23 cellular contexts compared by ENCODE assay signal in the genomic region with DNA sequence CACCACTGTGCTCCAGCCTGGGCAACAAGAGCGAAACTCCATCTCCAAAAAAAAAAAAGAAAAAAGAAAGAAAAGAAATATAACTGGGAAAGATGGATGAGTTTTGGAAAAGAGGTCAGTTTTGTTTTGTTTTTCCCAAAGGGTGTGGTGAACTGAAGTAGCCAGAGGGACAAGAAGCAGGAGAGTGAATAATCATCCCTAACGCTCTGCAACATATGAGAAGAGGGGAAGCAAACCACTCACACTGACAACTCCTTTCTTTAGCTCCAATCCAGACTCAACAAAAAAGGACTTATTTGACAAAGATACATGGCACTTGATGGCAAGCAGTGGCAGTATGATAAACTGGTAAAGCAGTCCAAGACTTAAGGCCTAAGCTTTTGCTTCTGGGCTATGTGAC.
DNase-seq lines count a peak whose midpoint lies in the region; ATAC-seq and TF ChIP-seq lines count a peak whose summit lies in the region.
"Had no signal": no experiment of that assay in that cellular context is flagged by ENCODE, and none has a peak within 500 bp of the region (broad histone marks: within the 10 kb centered on the region; RNA-seq: fewer than 3 reads in every experiment).

No MANE protein-coding gene starts in this region.

- intact Hi-C loops in PC-3 (cut with micrococcal nuclease) = loop anchor here (2.0 kb wide), 1 partner anchor 39 kb away; no protein-coding TSS in a partner anchor

- peak overlapping the region; percentile 28 for H3K27ac ChIP-seq in BLaER1
- H3K27ac ChIP-seq in PC-3 (ENCODE audit: low read length) = peak overlapping the region; percentile 60; the same call in 1 of the 2 replicates
- H3K27ac ChIP-seq in fibroblast of lung (ENCODE audit: insufficient read depth, low read length) = no peak overlapping the region
- peak overlapping the region; percentile 9 for H3K27ac ChIP-seq in subcutaneous abdominal adipose tissue (ENCODE audit: low read depth, low read length)
- H3K27ac ChIP-seq: SJCRH30 had no signal

- CTCF ChIA-PET in PC-3 (lab: Charles Lee) = no interaction called here

- H3K9ac ChIP-seq in BLaER1 = no peak overlapping the region
- 0 out of 2 replicates have a peak overlapping the region, but pooled peaks have one; percentile 4 for H3K9ac ChIP-seq in PC-3 (ENCODE audit: low read length)
- no peak overlapping the region for H3K9ac ChIP-seq in fibroblast of lung (ENCODE audit: insufficient read depth, low read length)
- H3K9ac ChIP-seq in subcutaneous abdominal adipose tissue (ENCODE audit: low read length in 5 of 5) = no peak overlapping the region

- H3K4me1 ChIP-seq in BLaER1 = peaks cover 52% of the 10 kb centered on the region
- H3K4me1 ChIP-seq in PC-3 (ENCODE audit: insufficient read depth, low read length) = peaks cover 33% of the 10 kb centered on the region
- peaks cover 8% of the 10 kb centered on the region for H3K4me1 ChIP-seq in fibroblast of lung (ENCODE audit: control insufficient read depth, extremely low read depth, insufficient read depth, low read length)
- peaks cover 0 to 2% (median 0%) of the 10 kb centered on the region in 5 donors for H3K4me1 ChIP-seq in subcutaneous abdominal adipose tissue (ENCODE audit: control insufficient read depth in 5 of 5, insufficient read depth in 5 of 5, low read length in 5 of 5)
- H3K4me1 ChIP-seq: Peyer's patch, SJCRH30 had no signal

- H3K4me3 ChIP-seq in BLaER1 (no peak overlapping the region), PC-3 (ENCODE audit: low read length) (no peak overlapping the region), fibroblast of lung (replicated peaks in 1 of 4; ENCODE audit: control extremely low read depth in 1 of 4, insufficient read depth in 1 of 4, low read depth in 3 of 4, low read length in 4 of 4) (no peak overlapping the region), subcutaneous abdominal adipose tissue (ENCODE audit: low read depth in 1 of 5, low read length in 5 of 5) (no peak overlapping the region)
- H3K4me3 ChIP-seq: GM12878, Peyer's patch, SJCRH30 had no signal

- ATAC-seq in PC-3 (no peak), HG03039 (IDR thresholded peaks at IDR 0.05; ENCODE audit: unreplicated experiment) (no peak)
- ATAC-seq: GM12878, HCT116 had no signal

- BruUV-seq in PC-3 (replicated peaks; lab: Mats Ljungman, UMichigan) = no TSS peak

- no peaks in the 10 kb centered on the region for H3K36me3 ChIP-seq in BLaER1
- H3K36me3 ChIP-seq in PC-3 (ENCODE audit: low read depth, low read length) = no peaks in the 10 kb centered on the region
- no peaks in the 10 kb centered on the region for H3K36me3 ChIP-seq in fibroblast of lung (ENCODE audit: control insufficient read depth, insufficient read depth, low read length)
- H3K36me3 ChIP-seq in subcutaneous abdominal adipose tissue (ENCODE audit: control insufficient read depth in 5 of 5, insufficient read depth in 5 of 5, low read length in 5 of 5) = no peaks in the 10 kb centered on the region
- H3K36me3 ChIP-seq: Peyer's patch, SJCRH30 had no signal

- H4K20me1 ChIP-seq in BLaER1 (no peaks in the 10 kb centered on the region), PC-3 (ENCODE audit: low read length) (no peaks in the 10 kb centered on the region), fibroblast of lung (ENCODE audit: control insufficient read depth, extremely low read depth, insufficient read depth, low read length) (no peaks in the 10 kb centered on the region)

- no peaks in the 10 kb centered on the region for H3K27me3 ChIP-seq in BLaER1
- H3K27me3 ChIP-seq in PC-3 (ENCODE audit: low read length) = no peaks in the 10 kb centered on the region
- no peaks in the 10 kb centered on the region for H3K27me3 ChIP-seq in fibroblast of lung (ENCODE audit: control insufficient read depth, insufficient read depth, low read length)
- no peaks in the 10 kb centered on the region for H3K27me3 ChIP-seq in subcutaneous abdominal adipose tissue (ENCODE audit: control insufficient read depth in 5 of 5, insufficient read depth in 4 of 5, low read length in 5 of 5)
- H3K27me3 ChIP-seq: Peyer's patch, SJCRH30 had no signal

- no peaks in the 10 kb centered on the region for H3F3A ChIP-seq in PC-3 (ENCODE audit: low read length, unreplicated experiment)

- DNase-seq in PC-3 (no peak), fibroblast of lung (ENCODE audit: low read depth in 2 of 2) (peak; percentile 36 to 65), NCI-H82 treated with DMSO at 0.1 percent for 48 hours (lab: John Stamatoyannopoulos, UW; ENCODE audit: unreplicated experiment) (no peak)
- no peak for DNase-seq in activated effector memory CD4-positive, alpha-beta T cell treated with anti-CD3 and anti-CD28 coated beads, Interleukin-2, amount 50 U/mL, for 16 hours
- DNase-seq: CD4-positive, alpha-beta memory T cell; DND-41; GOT3; KG1; NCI-H1092; NCI-H1436; NCI-H187 treated with DMSO at 0.1 percent for 48 hours; NCI-H2227 treated with DMSO at 0.1 percent for 48 hours; NCI-H510A; NCI-H748 treated with DMSO at 0.1 percent for 48 hours; NK-92 treated with Interleukin-12 subunit alpha and Interleukin-12 subunit beta, amount 100 ng/mL, for 24 hours; Peyer's patch; SJCRH30; T-helper 1 cell had no signal

- H3K9me2 ChIP-seq in PC-3 (replicated peaks; ENCODE audit: low read length) = no peaks in the 10 kb centered on the region

- peak overlapping the region; percentile 72 for H3K4me2 ChIP-seq in BLaER1
- no peak overlapping the region for H3K4me2 ChIP-seq in PC-3 (ENCODE audit: low read length)
- H3K4me2 ChIP-seq in fibroblast of lung (ENCODE audit: extremely low read depth, insufficient read depth, low read length) = no peak overlapping the region

- no peak for TF ChIP-seq CTCF in PC-3 (conservative IDR thresholded peaks at IDR 0.05; ENCODE audit: low read depth, low read length)
- TF ChIP-seq CTCF in fibroblast of lung (conservative IDR thresholded peaks at IDR 0.05 in 1 of 2, IDR thresholded peaks at IDR 0.05 in 1 of 2; ENCODE audit: low read depth in 1 of 2, low read length in 2 of 2) = no peak

- H3K9me3 ChIP-seq in BLaER1 (peaks cover 4% of the 10 kb centered on the region; the same call in 1 of the 2 replicates), PC-3 (ENCODE audit: low read length) (no peaks in the 10 kb centered on the region), fibroblast of lung (ENCODE audit: control insufficient read depth, insufficient read depth, low read depth, low read length) (no peaks in the 10 kb centered on the region), subcutaneous abdominal adipose tissue (ENCODE audit: control insufficient read depth in 5 of 5, low read length in 5 of 5) (no peaks in the 10 kb centered on the region)
- H3K9me3 ChIP-seq: Peyer's patch, SJCRH30 had no signal

- POLR2A ChIA-PET in PC-3 (lab: Charles Lee; ENCODE audit: unreplicated experiment) = no interaction called here

- H2AFZ ChIP-seq in PC-3 (ENCODE audit: low read length) (no peak overlapping the region), fibroblast of lung (ENCODE audit: low read length) (no peak overlapping the region)

- H3K79me2 ChIP-seq in PC-3 (ENCODE audit: low read length) = no peaks in the 10 kb centered on the region
- H3K79me2 ChIP-seq in fibroblast of lung (ENCODE audit: control insufficient read depth, insufficient read depth, low read length) = no peaks in the 10 kb centered on the region

Comparison
In these comparisons a context has a peak if more than half of its experiments do, and no peak if none do; other contexts are left out.
1. DNase-seq: peak in fibroblast of lung (2 of 2); none in PC-3 (single experiment), activated effector memory CD4-positive, alpha-beta T cell treated with anti-CD3 and anti-CD28 coated beads, Interleukin-2, amount 50 U/mL, for 16 hours (single experiment) and NCI-H82 treated with DMSO at 0.1 percent for 48 hours (single experiment).